Comparison of ENCODE assay signal across 4 cellular contexts in genomic region chr15:82580713-82581112, GRCh38.
A peak's percentile ranks its signal among the peaks of the same experiment; 100 is the strongest.
TF ChIP-seq lines count a peak whose summit lies in the region.

No MANE protein-coding gene starts in this region.

TF ChIP-seq in HepG2, 621 proteins besides CTCF, POLR2A, EP300 and RAD21:
- TF ChIP-seq ATF7 (IDR thresholded peaks at IDR 0.05) (peak; percentile 83), ATF7 (CRISPR knock-in tag; IDR thresholded peaks at IDR 0.05) (no peak), POGK (CRISPR knock-in tag; conservative IDR thresholded peaks at IDR 0.05) (no peak)

TF ChIP-seq in IMR-90, 13 proteins besides CTCF, POLR2A, EP300 and RAD21:
- TF ChIP-seq CEBPB (IDR thresholded peaks at IDR 0.05; ENCODE audit: low read depth, low read length): 0 out of 2 replicates have a peak, but pooled peaks have one; percentile 35
- no peak for TF ChIP-seq RFX5 (IDR thresholded peaks at IDR 0.05; ENCODE audit: low read depth, low read length)
- no peak for TF ChIP-seq CHD1 (IDR thresholded peaks at IDR 0.05; ENCODE audit: low read depth, low read length)

TF ChIP-seq in K562, 482 proteins besides CTCF, POLR2A, EP300 and RAD21:
- peak; percentile 62 for TF ChIP-seq CEBPB (tag; IDR thresholded peaks at IDR 0.05)
- TF ChIP-seq ATF3 (IDR thresholded peaks at IDR 0.05): peak; percentile 23; the same call in 1 of the 2 replicates
- no peak for TF ChIP-seq ATF3 (CRISPR knock-in tag; conservative IDR thresholded peaks at IDR 0.05)
- no peak for TF ChIP-seq KLF13 (tag; IDR thresholded peaks at IDR 0.05; ENCODE audit: borderline replicate concordance, low read depth)

TF ChIP-seq in H1, 55 proteins besides CTCF, POLR2A, EP300 and RAD21:
- TF ChIP-seq CEBPB (IDR thresholded peaks at IDR 0.05; ENCODE audit: low read depth, low read length): peak; percentile 37; the same call in 1 of the 2 replicates
- no peak for TF ChIP-seq MAFK (IDR thresholded peaks at IDR 0.05; ENCODE audit: low read depth, low read length)
